Comparison of ENCODE assay signal across 16 cellular contexts in the genomic region with DNA sequence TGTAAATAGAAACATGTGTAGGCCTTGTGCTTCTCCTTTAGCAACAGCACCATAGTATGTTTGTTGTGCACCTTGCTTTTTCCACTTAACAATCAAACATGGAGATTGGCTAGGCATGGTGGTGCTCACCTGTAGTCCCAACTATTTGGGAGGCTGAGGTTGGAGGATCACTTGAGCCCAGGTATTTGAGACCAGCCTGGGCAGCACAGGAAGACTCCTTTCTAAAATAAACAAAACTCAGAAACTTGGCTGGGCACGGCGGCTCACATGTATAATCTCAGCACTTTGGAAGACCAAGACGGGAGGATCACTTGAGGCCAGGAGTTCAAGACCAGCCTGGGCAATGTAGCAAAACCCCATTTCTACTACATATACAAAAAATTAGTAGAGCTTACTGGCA. TPM values are rescaled to one million over a fixed set of nuclear protein-coding genes. Genes with fewer than 3 reads are reported as not detected.
DNase-seq lines count a peak whose midpoint lies in the region; ATAC-seq and TF ChIP-seq lines count a peak whose summit lies in the region.
"Had no signal": no experiment of that assay in that cellular context is flagged by ENCODE, and none has a peak within 500 bp of the region (broad histone marks: within the 10 kb centered on the region; RNA-seq: fewer than 3 reads in every experiment).

No MANE protein-coding gene starts in this region.

- H3K4me3 ChIP-seq in adipocyte (ENCODE audit: low read length) (no peak overlapping the region), neural progenitor cell (no peak overlapping the region), tibial artery (no peak overlapping the region)
- H3K4me3 ChIP-seq: GM12878 had no signal

- H3K4me1 ChIP-seq in adipocyte (ENCODE audit: control insufficient read depth, insufficient read depth, low read length) = peaks cover 25% of the 10 kb centered on the region
- peaks cover 6% of the 10 kb centered on the region for H3K4me1 ChIP-seq in neural progenitor cell
- peaks cover 0 to 52% (median 24%) of the 10 kb centered on the region in 4 donors for H3K4me1 ChIP-seq in tibial artery

- H3K36me3 ChIP-seq in adipocyte (ENCODE audit: control insufficient read depth, insufficient read depth, low read length, severe bottlenecking) = no peaks in the 10 kb centered on the region
- H3K36me3 ChIP-seq in neural progenitor cell = no peaks in the 10 kb centered on the region
- H3K36me3 ChIP-seq in tibial artery = no peaks in the 10 kb centered on the region
- H3K36me3 ChIP-seq: WERI-Rb-1 had no signal

- DNase-seq in adipocyte (ENCODE audit: low read depth) (no peak), endothelial cell (ENCODE audit: low spot score) (no peak), neural progenitor cell (ENCODE audit: low spot score) (no peak), tibial artery (peak in 1 of 2 donors; percentile 40), SKM-1 (lab: John Stamatoyannopoulos, UW; ENCODE audit: unreplicated experiment) (no peak)
- DNase-seq: hippocampal formation, NCI-H226, occipital lobe, trophoblast cell, WERI-Rb-1 had no signal

- H3K9me3 ChIP-seq in adipocyte (ENCODE audit: control insufficient read depth, low read length) (no peaks in the 10 kb centered on the region), neural progenitor cell (ENCODE audit: low read depth) (no peaks in the 10 kb centered on the region), tibial artery (no peaks in the 10 kb centered on the region)

- no peak for ATAC-seq in GM18498 (IDR thresholded peaks at IDR 0.05; ENCODE audit: unreplicated experiment)
- ATAC-seq in HG02623 (IDR thresholded peaks at IDR 0.05; ENCODE audit: unreplicated experiment) = no peak

- H3K36me3 Mint-ChIP-seq in endothelial cell (ENCODE audit: low read depth, unreplicated experiment) (no peaks in the 10 kb centered on the region), neural progenitor cell (peaks cover 1% of the 10 kb centered on the region)
- H3K36me3 Mint-ChIP-seq: CD14-positive monocyte had no signal

- H3K27me3 ChIP-seq in adipocyte (replicated peaks; ENCODE audit: control insufficient read depth, insufficient read depth, low read length) (no peaks in the 10 kb centered on the region), neural progenitor cell (no peaks in the 10 kb centered on the region), tibial artery (no peaks in the 10 kb centered on the region)

- intact Hi-C loops in tibial artery (cut with DNase I; ENCODE audit: low total_unique reads) = no loop called here

- H3K27ac ChIP-seq in neural progenitor cell (no peak overlapping the region), tibial artery (peak overlapping the region; percentile 74 to 83)
- H3K27ac ChIP-seq: WERI-Rb-1 had no signal

- no peaks in the 10 kb centered on the region for H3K9me3 Mint-ChIP-seq in endothelial cell (ENCODE audit: unreplicated experiment)
- no peaks in the 10 kb centered on the region for H3K9me3 Mint-ChIP-seq in neural progenitor cell
- H3K9me3 Mint-ChIP-seq: activated naive CD4-positive, alpha-beta T cell treated with anti-CD3 and anti-CD28 coated beads, Interleukin-2, amount 50 U/mL, for 24 hours; central memory CD8-positive, alpha-beta T cell had no signal

- H3K4me3 Mint-ChIP-seq in endothelial cell (ENCODE audit: unreplicated experiment) = no peak overlapping the region
- H3K4me3 Mint-ChIP-seq in neural progenitor cell = peak overlapping the region; percentile 90
- H3K4me3 Mint-ChIP-seq: activated naive CD4-positive, alpha-beta T cell treated with anti-CD3 and anti-CD28 coated beads, Interleukin-2, amount 50 U/mL, for 24 hours; central memory CD8-positive, alpha-beta T cell had no signal

- peaks cover 32% of the 10 kb centered on the region for H3K4me1 Mint-ChIP-seq in endothelial cell (ENCODE audit: unreplicated experiment)
- H3K4me1 Mint-ChIP-seq in neural progenitor cell = peaks cover 28% of the 10 kb centered on the region
- H3K4me1 Mint-ChIP-seq: central memory CD8-positive, alpha-beta T cell had no signal

- H3K27ac Mint-ChIP-seq in endothelial cell (ENCODE audit: unreplicated experiment) = peak overlapping the region; percentile 95
- H3K27ac Mint-ChIP-seq in neural progenitor cell = no peak overlapping the region
- H3K27ac Mint-ChIP-seq: activated naive CD4-positive, alpha-beta T cell treated with anti-CD3 and anti-CD28 coated beads, Interleukin-2, amount 50 U/mL, for 24 hours had no signal

- TF ChIP-seq CTCF in endothelial cell (IDR thresholded peaks at IDR 0.05; ENCODE audit: unreplicated experiment) (no peak), neural progenitor cell (IDR thresholded peaks at IDR 0.05) (no peak), tibial artery (IDR thresholded peaks at IDR 0.05) (no peak)

- H2AFZ ChIP-seq in neural progenitor cell (replicated peaks) = no peak overlapping the region

- peaks cover 18% of the 10 kb centered on the region for H3F3A ChIP-seq in neural progenitor cell (ENCODE audit: low read depth)

- no peaks in the 10 kb centered on the region for H4K20me1 ChIP-seq in neural progenitor cell (ENCODE audit: low read depth)

- H3K9ac ChIP-seq in adipocyte (ENCODE audit: low read length) = peak overlapping the region; percentile 91
- H3K9ac ChIP-seq in neural progenitor cell = no peak overlapping the region

- H3K79me2 ChIP-seq in neural progenitor cell (ENCODE audit: low read depth) = no peaks in the 10 kb centered on the region

- H3K4me2 ChIP-seq in neural progenitor cell = peak overlapping the region; percentile 79

- H3K27me3 Mint-ChIP-seq in endothelial cell (ENCODE audit: unreplicated experiment) (peaks cover 8% of the 10 kb centered on the region), neural progenitor cell (ENCODE audit: insufficient read depth, low read depth) (peaks cover 2% of the 10 kb centered on the region)
- H3K27me3 Mint-ChIP-seq: activated naive CD4-positive, alpha-beta T cell treated with anti-CD3 and anti-CD28 coated beads, Interleukin-2, amount 50 U/mL, for 24 hours; central memory CD8-positive, alpha-beta T cell had no signal

RNA-seq across cellular contexts. Expression of a gene that starts 0.9 kb away (rescaled TPM):
- total RNA-seq in endothelial cell (ENCODE audit: unreplicated experiment) (9.3 TPM), neural progenitor cell (ENCODE audit: low replicate concordance) (7.3 and 9.2 TPM in 2 replicates)

RNA-seq across cellular contexts. Expression of a gene that starts 7.1 kb away (rescaled TPM):
- total RNA-seq in endothelial cell (ENCODE audit: unreplicated experiment) (65.6 TPM), neural progenitor cell (ENCODE audit: low replicate concordance) (81.8 and 90.8 TPM in 2 replicates)
